In the genomic region with DNA sequence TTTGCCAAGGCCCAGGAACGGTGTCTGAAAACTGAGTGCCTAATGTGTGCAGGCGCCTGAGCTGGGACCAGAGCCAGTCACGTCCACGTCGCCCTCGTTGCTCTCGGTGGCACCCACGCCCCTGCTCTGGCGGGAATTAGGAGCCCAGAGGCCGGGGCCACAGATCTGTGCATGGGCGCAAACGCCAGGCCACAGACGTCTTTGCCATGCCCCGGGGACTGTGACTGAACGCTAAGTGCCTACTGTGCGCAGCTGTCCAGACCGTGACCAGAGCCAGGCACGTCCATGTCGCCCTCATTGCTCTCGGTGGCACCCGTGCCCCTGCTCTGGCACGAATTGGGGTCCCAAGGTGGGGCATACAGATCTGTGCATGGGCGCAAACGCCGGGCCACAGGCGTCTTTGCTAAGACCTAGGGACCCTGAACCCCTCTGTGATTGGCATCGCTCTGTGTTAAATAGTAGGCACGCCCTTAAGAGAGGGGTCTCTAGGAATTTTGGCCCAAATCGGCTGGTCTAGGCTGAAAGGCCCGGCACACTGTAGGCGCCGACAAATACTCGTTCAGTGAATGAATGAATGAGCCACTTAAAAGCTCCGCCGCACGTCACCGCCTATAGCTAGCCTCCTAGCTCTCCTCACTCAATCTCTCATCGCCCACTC, we compare ENCODE assay signal across 1 cellular context.
A peak's percentile ranks its signal among the peaks of the same experiment; 100 is the strongest.
TF ChIP-seq lines count a peak whose summit lies in the region.

No MANE protein-coding gene starts in this region.

TF ChIP-seq in HepG2, 621 proteins besides CTCF, POLR2A, EP300 and RAD21:
- TF ChIP-seq MED8 (CRISPR knock-in tag; IDR thresholded peaks at IDR 0.05; ENCODE audit: insufficient replicate concordance) (peak; percentile 24), CBX2 (IDR thresholded peaks at IDR 0.05; ENCODE audit: low read depth, low read length) (no peak), CBX2 (CRISPR knock-in tag; IDR thresholded peaks at IDR 0.05; ENCODE audit: low read depth) (no peak), ZNF563 (CRISPR knock-in tag; IDR thresholded peaks at IDR 0.05) (no peak), HDAC2 (CRISPR knock-in tag; IDR thresholded peaks at IDR 0.05) (0 out of 2 replicates have a peak, but pooled peaks have one; percentile 4), ZNF432 (CRISPR knock-in tag; IDR thresholded peaks at IDR 0.05; ENCODE audit: borderline replicate concordance) (no peak), ZFP36L2 (CRISPR knock-in tag; IDR thresholded peaks at IDR 0.05) (no peak), EEA1 (CRISPR knock-in tag; IDR thresholded peaks at IDR 0.05; ENCODE audit: borderline replicate concordance) (0 out of 2 replicates have a peak, but pooled peaks have one; percentile 5), DR1 (CRISPR knock-in tag; IDR thresholded peaks at IDR 0.05) (0 out of 2 replicates have a peak, but pooled peaks have one; percentile 2), ZBTB38 (CRISPR knock-in tag; IDR thresholded peaks at IDR 0.05) (peak; percentile 72), HNRNPL (IDR thresholded peaks at IDR 0.05; ENCODE audit: low read depth, low read length) (0 out of 2 replicates have a peak, but pooled peaks have one; percentile 52), ZNF224 (CRISPR knock-in tag; IDR thresholded peaks at IDR 0.05) (0 out of 2 replicates have a peak, but pooled peaks have one; percentile 9), ZNF17 (CRISPR knock-in tag; IDR thresholded peaks at IDR 0.05) (no peak), ZNF337 (CRISPR knock-in tag; IDR thresholded peaks at IDR 0.05; ENCODE audit: borderline replicate concordance, low read depth) (0 out of 2 replicates have a peak, but pooled peaks have one; percentile 27), TCF12 (IDR thresholded peaks at IDR 0.05) (no peak), TCF12 (CRISPR knock-in tag; IDR thresholded peaks at IDR 0.05) (peak; percentile 66), SNAI1 (CRISPR knock-in tag; IDR thresholded peaks at IDR 0.05; ENCODE audit: borderline replicate concordance) (peak; percentile 70; the same call in 1 of the 2 replicates), ZKSCAN1 (IDR thresholded peaks at IDR 0.05; ENCODE audit: low read length) (peak; percentile 67), AGO2 (optimal IDR thresholded peaks at IDR 0.05; ENCODE audit: low read depth, low read length) (peak; percentile 83), ZNF24 (IDR thresholded peaks at IDR 0.05) (peak; percentile 86; the same call in 1 of the 2 replicates), ZBTB7B (CRISPR knock-in tag; IDR thresholded peaks at IDR 0.05) (0 out of 2 replicates have a peak, but pooled peaks have one; percentile 34), SATB2 (CRISPR knock-in tag; IDR thresholded peaks at IDR 0.05) (no peak), PHF20 (CRISPR knock-in tag; IDR thresholded peaks at IDR 0.05) (peak; percentile 48; the same call in 1 of the 2 replicates), GLI4 (CRISPR knock-in tag; IDR thresholded peaks at IDR 0.05; ENCODE audit: borderline replicate concordance) (0 out of 2 replicates have a peak, but pooled peaks have one; percentile 56), ZNF235 (CRISPR knock-in tag; IDR thresholded peaks at IDR 0.05; ENCODE audit: borderline replicate concordance) (0 out of 2 replicates have a peak, but pooled peaks have one; percentile 21), HES4 (CRISPR knock-in tag; IDR thresholded peaks at IDR 0.05; ENCODE audit: borderline replicate concordance) (peak; percentile 40; the same call in 1 of the 2 replicates), ZNF776 (CRISPR knock-in tag; IDR thresholded peaks at IDR 0.05) (peak; percentile 57; the same call in 1 of the 2 replicates), CAMTA2 (CRISPR knock-in tag; IDR thresholded peaks at IDR 0.05; ENCODE audit: borderline replicate concordance) (0 out of 2 replicates have a peak, but pooled peaks have one; percentile 83)
- TF ChIP-seq, protein P1, sequence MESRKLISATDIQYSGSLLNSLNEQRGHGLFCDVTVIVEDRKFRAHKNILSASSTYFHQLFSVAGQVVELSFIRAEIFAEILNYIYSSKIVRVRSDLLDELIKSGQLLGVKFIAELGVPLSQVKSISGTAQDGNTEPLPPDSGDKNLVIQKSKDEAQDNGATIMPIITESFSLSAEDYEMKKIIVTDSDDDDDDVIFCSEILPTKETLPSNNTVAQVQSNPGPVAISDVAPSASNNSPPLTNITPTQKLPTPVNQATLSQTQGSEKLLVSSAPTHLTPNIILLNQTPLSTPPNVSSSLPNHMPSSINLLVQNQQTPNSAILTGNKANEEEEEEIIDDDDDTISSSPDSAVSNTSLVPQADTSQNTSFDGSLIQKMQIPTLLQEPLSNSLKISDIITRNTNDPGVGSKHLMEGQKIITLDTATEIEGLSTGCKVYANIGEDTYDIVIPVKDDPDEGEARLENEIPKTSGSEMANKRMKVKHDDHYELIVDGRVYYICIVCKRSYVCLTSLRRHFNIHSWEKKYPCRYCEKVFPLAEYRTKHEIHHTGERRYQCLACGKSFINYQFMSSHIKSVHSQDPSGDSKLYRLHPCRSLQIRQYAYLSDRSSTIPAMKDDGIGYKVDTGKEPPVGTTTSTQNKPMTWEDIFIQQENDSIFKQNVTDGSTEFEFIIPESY (CRISPR knock-in tag; IDR thresholded peaks at IDR 0.05) = 0 out of 2 replicates have a peak, but pooled peaks have one; percentile 6
- TF ChIP-seq, protein P2, sequence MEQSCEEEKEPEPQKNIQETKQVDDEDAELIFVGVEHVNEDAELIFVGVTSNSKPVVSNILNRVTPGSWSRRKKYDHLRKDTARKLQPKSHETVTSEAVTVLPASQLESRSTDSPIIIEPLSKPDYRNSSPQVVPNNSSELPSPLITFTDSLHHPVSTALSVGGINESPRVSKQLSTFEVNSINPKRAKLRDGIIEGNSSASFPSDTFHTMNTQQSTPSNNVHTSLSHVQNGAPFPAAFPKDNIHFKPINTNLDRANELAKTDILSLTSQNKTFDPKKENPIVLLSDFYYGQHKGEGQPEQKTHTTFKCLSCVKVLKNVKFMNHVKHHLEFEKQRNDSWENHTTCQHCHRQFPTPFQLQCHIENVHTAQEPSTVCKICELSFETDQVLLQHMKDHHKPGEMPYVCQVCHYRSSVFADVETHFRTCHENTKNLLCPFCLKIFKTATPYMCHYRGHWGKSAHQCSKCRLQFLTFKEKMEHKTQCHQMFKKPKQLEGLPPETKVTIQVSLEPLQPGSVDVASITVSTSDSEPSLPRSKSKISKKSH (CRISPR knock-in tag; IDR thresholded peaks at IDR 0.05; ENCODE audit: borderline replicate concordance) = peak; percentile 13; the same call in 1 of the 2 replicates
- TF ChIP-seq, protein P3, sequence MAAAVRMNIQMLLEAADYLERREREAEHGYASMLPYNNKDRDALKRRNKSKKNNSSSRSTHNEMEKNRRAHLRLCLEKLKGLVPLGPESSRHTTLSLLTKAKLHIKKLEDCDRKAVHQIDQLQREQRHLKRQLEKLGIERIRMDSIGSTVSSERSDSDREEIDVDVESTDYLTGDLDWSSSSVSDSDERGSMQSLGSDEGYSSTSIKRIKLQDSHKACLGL (CRISPR knock-in tag; IDR thresholded peaks at IDR 0.05) = peak; percentile 74; the same call in 1 of the 2 replicates
- TF ChIP-seq, protein P4, sequence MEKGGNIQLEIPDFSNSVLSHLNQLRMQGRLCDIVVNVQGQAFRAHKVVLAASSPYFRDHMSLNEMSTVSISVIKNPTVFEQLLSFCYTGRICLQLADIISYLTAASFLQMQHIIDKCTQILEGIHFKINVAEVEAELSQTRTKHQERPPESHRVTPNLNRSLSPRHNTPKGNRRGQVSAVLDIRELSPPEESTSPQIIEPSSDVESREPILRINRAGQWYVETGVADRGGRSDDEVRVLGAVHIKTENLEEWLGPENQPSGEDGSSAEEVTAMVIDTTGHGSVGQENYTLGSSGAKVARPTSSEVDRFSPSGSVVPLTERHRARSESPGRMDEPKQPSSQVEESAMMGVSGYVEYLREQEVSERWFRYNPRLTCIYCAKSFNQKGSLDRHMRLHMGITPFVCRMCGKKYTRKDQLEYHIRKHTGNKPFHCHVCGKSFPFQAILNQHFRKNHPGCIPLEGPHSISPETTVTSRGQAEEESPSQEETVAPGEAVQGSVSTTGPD (CRISPR knock-in tag; IDR thresholded peaks at IDR 0.05) = 0 out of 2 replicates have a peak, but pooled peaks have one; percentile 59
- TF ChIP-seq, protein P5, sequence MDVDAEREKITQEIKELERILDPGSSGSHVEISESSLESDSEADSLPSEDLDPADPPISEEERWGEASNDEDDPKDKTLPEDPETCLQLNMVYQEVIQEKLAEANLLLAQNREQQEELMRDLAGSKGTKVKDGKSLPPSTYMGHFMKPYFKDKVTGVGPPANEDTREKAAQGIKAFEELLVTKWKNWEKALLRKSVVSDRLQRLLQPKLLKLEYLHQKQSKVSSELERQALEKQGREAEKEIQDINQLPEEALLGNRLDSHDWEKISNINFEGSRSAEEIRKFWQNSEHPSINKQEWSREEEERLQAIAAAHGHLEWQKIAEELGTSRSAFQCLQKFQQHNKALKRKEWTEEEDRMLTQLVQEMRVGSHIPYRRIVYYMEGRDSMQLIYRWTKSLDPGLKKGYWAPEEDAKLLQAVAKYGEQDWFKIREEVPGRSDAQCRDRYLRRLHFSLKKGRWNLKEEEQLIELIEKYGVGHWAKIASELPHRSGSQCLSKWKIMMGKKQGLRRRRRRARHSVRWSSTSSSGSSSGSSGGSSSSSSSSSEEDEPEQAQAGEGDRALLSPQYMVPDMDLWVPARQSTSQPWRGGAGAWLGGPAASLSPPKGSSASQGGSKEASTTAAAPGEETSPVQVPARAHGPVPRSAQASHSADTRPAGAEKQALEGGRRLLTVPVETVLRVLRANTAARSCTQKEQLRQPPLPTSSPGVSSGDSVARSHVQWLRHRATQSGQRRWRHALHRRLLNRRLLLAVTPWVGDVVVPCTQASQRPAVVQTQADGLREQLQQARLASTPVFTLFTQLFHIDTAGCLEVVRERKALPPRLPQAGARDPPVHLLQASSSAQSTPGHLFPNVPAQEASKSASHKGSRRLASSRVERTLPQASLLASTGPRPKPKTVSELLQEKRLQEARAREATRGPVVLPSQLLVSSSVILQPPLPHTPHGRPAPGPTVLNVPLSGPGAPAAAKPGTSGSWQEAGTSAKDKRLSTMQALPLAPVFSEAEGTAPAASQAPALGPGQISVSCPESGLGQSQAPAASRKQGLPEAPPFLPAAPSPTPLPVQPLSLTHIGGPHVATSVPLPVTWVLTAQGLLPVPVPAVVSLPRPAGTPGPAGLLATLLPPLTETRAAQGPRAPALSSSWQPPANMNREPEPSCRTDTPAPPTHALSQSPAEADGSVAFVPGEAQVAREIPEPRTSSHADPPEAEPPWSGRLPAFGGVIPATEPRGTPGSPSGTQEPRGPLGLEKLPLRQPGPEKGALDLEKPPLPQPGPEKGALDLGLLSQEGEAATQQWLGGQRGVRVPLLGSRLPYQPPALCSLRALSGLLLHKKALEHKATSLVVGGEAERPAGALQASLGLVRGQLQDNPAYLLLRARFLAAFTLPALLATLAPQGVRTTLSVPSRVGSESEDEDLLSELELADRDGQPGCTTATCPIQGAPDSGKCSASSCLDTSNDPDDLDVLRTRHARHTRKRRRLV (CRISPR knock-in tag; IDR thresholded peaks at IDR 0.05) = peak; percentile 70; the same call in 1 of the 2 replicates
